1 cellular context compared by ENCODE assay signal in the genomic region with DNA sequence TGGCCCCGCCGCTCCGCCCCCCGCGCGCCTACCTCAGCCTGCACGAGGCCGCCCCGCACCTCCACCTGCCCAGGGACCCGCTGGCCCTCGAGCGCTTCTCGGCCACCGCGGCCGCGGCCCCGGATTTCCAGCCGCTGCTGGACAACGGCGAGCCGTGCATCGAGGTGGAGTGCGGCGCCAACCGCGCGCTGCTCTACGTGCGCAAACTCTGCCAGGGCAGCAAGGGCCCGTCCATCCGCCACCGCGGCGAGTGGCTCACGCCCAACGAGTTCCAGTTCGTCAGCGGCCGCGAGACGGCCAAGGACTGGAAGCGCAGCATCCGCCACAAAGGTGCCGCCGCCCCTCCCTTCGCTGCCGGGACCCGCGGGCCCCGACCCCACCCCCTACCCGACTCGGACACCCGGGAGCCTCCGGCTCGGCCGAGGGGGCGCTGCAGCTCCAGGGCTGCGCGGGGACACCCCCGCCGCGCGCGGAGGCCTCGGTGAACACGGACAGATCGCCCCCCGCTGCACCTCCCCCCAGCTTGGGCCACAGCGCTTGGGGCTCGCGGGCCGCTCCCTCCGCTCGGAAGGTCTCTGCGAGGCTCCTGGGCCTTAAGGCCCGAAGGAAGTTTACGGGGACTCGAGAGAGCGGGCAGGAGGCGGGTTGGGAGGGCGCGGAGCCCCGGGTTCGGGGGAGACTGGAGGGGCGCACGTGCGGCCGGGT.
A peak's percentile ranks its signal among the peaks of the same experiment; 100 is the strongest.
TF ChIP-seq lines count a peak whose summit lies in the region.

No MANE protein-coding gene starts in this region.

TF ChIP-seq in K562, 482 proteins besides CTCF, POLR2A, EP300 and RAD21 (continued from another document):
- TF ChIP-seq, protein P1, sequence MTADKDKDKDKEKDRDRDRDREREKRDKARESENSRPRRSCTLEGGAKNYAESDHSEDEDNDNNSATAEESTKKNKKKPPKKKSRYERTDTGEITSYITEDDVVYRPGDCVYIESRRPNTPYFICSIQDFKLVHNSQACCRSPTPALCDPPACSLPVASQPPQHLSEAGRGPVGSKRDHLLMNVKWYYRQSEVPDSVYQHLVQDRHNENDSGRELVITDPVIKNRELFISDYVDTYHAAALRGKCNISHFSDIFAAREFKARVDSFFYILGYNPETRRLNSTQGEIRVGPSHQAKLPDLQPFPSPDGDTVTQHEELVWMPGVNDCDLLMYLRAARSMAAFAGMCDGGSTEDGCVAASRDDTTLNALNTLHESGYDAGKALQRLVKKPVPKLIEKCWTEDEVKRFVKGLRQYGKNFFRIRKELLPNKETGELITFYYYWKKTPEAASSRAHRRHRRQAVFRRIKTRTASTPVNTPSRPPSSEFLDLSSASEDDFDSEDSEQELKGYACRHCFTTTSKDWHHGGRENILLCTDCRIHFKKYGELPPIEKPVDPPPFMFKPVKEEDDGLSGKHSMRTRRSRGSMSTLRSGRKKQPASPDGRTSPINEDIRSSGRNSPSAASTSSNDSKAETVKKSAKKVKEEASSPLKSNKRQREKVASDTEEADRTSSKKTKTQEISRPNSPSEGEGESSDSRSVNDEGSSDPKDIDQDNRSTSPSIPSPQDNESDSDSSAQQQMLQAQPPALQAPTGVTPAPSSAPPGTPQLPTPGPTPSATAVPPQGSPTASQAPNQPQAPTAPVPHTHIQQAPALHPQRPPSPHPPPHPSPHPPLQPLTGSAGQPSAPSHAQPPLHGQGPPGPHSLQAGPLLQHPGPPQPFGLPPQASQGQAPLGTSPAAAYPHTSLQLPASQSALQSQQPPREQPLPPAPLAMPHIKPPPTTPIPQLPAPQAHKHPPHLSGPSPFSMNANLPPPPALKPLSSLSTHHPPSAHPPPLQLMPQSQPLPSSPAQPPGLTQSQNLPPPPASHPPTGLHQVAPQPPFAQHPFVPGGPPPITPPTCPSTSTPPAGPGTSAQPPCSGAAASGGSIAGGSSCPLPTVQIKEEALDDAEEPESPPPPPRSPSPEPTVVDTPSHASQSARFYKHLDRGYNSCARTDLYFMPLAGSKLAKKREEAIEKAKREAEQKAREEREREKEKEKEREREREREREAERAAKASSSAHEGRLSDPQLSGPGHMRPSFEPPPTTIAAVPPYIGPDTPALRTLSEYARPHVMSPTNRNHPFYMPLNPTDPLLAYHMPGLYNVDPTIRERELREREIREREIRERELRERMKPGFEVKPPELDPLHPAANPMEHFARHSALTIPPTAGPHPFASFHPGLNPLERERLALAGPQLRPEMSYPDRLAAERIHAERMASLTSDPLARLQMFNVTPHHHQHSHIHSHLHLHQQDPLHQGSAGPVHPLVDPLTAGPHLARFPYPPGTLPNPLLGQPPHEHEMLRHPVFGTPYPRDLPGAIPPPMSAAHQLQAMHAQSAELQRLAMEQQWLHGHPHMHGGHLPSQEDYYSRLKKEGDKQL (CRISPR knock-in tag; IDR thresholded peaks at IDR 0.05; ENCODE audit: borderline replicate concordance), result no peak
- TF ChIP-seq ZNF780A (CRISPR knock-in tag; IDR thresholded peaks at IDR 0.05) (no peak), SNIP1 (IDR thresholded peaks at IDR 0.05; ENCODE audit: low read depth) (no peak), MIER1 (IDR thresholded peaks at IDR 0.05; ENCODE audit: low read depth) (no peak), BCL6 (CRISPR knock-in tag; IDR thresholded peaks at IDR 0.05) (no peak), ZNF584 (CRISPR knock-in tag; IDR thresholded peaks at IDR 0.05; ENCODE audit: low read depth) (no peak), MCM7 (IDR thresholded peaks at IDR 0.05) (no peak), ZFX (CRISPR knock-in tag; IDR thresholded peaks at IDR 0.05) (peak; percentile 62), PHB2 (IDR thresholded peaks at IDR 0.05; ENCODE audit: low read depth) (no peak)
- TF ChIP-seq, protein P2, sequence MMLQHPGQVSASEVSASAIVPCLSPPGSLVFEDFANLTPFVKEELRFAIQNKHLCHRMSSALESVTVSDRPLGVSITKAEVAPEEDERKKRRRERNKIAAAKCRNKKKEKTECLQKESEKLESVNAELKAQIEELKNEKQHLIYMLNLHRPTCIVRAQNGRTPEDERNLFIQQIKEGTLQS (IDR thresholded peaks at IDR 0.05), result no peak
- TF ChIP-seq, protein P2 (CRISPR knock-in tag; conservative IDR thresholded peaks at IDR 0.05), result no peak
- TF ChIP-seq, protein P3, sequence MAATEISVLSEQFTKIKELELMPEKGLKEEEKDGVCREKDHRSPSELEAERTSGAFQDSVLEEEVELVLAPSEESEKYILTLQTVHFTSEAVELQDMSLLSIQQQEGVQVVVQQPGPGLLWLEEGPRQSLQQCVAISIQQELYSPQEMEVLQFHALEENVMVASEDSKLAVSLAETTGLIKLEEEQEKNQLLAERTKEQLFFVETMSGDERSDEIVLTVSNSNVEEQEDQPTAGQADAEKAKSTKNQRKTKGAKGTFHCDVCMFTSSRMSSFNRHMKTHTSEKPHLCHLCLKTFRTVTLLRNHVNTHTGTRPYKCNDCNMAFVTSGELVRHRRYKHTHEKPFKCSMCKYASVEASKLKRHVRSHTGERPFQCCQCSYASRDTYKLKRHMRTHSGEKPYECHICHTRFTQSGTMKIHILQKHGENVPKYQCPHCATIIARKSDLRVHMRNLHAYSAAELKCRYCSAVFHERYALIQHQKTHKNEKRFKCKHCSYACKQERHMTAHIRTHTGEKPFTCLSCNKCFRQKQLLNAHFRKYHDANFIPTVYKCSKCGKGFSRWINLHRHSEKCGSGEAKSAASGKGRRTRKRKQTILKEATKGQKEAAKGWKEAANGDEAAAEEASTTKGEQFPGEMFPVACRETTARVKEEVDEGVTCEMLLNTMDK (IDR thresholded peaks at IDR 0.05; ENCODE audit: borderline replicate concordance, insufficient read depth, low read depth, low read length, poor library complexity, severe bottlenecking), result peak; percentile 5
